14 cellular contexts compared by ENCODE assay signal in the genomic region with DNA sequence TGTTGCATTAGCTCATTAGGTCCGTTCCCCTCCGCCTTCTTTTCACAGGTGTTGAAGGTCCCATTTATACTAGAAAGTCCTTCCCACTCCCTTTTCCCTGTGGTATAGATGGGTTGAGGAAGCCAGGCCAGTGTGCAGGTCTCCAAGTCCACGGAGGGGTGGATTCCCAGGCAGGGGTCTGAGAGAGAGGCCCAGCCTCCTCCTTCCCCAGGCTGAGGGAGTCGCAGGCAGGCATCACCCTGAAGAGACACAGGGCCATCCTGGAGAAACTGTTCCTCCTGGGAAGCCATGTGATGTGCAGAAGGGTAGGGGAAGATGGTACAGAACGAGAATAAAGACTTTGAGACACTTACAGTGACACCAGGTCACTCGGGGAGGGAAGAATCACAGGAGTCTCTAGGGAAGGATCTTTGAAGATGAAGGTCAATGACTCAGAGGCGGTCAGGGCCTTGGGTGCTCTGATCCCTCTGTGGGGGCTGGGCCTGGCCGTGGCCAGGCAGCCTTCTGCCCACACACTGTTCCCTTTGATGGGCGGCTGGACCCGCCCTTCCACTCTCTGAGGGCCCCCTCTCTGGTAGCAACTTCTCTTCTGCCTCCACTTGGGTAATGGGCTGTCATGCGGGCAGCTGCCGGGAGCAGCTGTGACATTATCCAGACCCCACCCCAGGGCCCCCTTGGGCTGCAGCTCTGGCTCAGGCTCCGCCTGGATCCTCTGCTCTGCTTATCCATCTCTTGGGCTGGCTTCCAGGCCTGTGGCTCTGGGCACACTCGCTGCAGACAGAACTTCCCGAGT.
DNase-seq lines count a peak whose midpoint lies in the region; ATAC-seq and TF ChIP-seq lines count a peak whose summit lies in the region.
"Had no signal": no experiment of that assay in that cellular context is flagged by ENCODE, and none has a peak within 500 bp of the region (broad histone marks: within the 10 kb centered on the region; RNA-seq: fewer than 3 reads in every experiment).

No MANE protein-coding gene starts in this region.

- DNase-seq in ELF-1 (ENCODE audit: low read depth, low spot score): peak; percentile 81
- peak; percentile 35 for DNase-seq in iPS-NIHi7 (ENCODE audit: extremely low spot score)
- DNase-seq in retina: peak; percentile 47
- DNase-seq in iPS-NIHi11 (ENCODE audit: low spot score): no peak
- DNase-seq in activated T-cell treated with anti-CD3 and anti-CD28 coated beads, Interleukin-2, amount 50 U/mL, for 1 hour: no peak
- DNase-seq: activated T-cell treated with anti-CD3 and anti-CD28 coated beads for 4 hours; amniotic stem cell; NCI-H2081 treated with DMSO at 0.1 percent for 48 hours; NK-92 treated with Interleukin-12 subunit alpha and Interleukin-12 subunit beta, amount 100 ng/mL, for 24 hours had no signal

- ATAC-seq in SK-N-SH treated with all-trans-retinoic acid at 6 μM for 48 hours: peak; percentile 66
- no peak for ATAC-seq in HG02885 (IDR thresholded peaks at IDR 0.05; ENCODE audit: poor library complexity, unreplicated experiment)
- ATAC-seq in GM18511 (IDR thresholded peaks at IDR 0.05; ENCODE audit: unreplicated experiment): no peak
- ATAC-seq: activated CD4-positive, CD25-positive, alpha-beta regulatory T cell treated with anti-CD3 and anti-CD28 coated beads, Interleukin-2, amount 50 U/mL, for 24 hours; left colon had no signal

TF ChIP-seq in SK-N-SH treated with all-trans-retinoic acid at 6 μM for 48 hours, 23 proteins besides CTCF, POLR2A, EP300 and RAD21:
- peak; percentile 42; the same call in 1 of the 2 replicates for TF ChIP-seq ZFP30 (CRISPR knock-in tag; IDR thresholded peaks at IDR 0.05)
- no peak for TF ChIP-seq ARNTL (CRISPR knock-in tag; IDR thresholded peaks at IDR 0.05; ENCODE audit: borderline replicate concordance, low read depth)
- TF ChIP-seq ZC3H10 (CRISPR knock-in tag; IDR thresholded peaks at IDR 0.05): no peak
- TF ChIP-seq ZNF70 (CRISPR knock-in tag; IDR thresholded peaks at IDR 0.05): 0 out of 2 replicates have a peak, but pooled peaks have one; percentile 53
- peak; percentile 97 for TF ChIP-seq TCF4 (CRISPR knock-in tag; IDR thresholded peaks at IDR 0.05; ENCODE audit: borderline replicate concordance)
- TF ChIP-seq, protein P1, sequence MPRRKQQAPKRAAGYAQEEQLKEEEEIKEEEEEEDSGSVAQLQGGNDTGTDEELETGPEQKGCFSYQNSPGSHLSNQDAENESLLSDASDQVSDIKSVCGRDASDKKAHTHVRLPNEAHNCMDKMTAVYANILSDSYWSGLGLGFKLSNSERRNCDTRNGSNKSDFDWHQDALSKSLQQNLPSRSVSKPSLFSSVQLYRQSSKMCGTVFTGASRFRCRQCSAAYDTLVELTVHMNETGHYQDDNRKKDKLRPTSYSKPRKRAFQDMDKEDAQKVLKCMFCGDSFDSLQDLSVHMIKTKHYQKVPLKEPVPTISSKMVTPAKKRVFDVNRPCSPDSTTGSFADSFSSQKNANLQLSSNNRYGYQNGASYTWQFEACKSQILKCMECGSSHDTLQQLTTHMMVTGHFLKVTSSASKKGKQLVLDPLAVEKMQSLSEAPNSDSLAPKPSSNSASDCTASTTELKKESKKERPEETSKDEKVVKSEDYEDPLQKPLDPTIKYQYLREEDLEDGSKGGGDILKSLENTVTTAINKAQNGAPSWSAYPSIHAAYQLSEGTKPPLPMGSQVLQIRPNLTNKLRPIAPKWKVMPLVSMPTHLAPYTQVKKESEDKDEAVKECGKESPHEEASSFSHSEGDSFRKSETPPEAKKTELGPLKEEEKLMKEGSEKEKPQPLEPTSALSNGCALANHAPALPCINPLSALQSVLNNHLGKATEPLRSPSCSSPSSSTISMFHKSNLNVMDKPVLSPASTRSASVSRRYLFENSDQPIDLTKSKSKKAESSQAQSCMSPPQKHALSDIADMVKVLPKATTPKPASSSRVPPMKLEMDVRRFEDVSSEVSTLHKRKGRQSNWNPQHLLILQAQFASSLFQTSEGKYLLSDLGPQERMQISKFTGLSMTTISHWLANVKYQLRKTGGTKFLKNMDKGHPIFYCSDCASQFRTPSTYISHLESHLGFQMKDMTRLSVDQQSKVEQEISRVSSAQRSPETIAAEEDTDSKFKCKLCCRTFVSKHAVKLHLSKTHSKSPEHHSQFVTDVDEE (CRISPR knock-in tag; IDR thresholded peaks at IDR 0.05): peak; percentile 97
- TF ChIP-seq OSR1 (CRISPR knock-in tag; IDR thresholded peaks at IDR 0.05): no peak
- TF ChIP-seq BACH2 (CRISPR knock-in tag; IDR thresholded peaks at IDR 0.05; ENCODE audit: borderline replicate concordance): no peak
- TF ChIP-seq ISL1 (CRISPR knock-in tag; IDR thresholded peaks at IDR 0.05): peak; percentile 71; the same call in 1 of the 2 replicates
- TF ChIP-seq, protein P2, sequence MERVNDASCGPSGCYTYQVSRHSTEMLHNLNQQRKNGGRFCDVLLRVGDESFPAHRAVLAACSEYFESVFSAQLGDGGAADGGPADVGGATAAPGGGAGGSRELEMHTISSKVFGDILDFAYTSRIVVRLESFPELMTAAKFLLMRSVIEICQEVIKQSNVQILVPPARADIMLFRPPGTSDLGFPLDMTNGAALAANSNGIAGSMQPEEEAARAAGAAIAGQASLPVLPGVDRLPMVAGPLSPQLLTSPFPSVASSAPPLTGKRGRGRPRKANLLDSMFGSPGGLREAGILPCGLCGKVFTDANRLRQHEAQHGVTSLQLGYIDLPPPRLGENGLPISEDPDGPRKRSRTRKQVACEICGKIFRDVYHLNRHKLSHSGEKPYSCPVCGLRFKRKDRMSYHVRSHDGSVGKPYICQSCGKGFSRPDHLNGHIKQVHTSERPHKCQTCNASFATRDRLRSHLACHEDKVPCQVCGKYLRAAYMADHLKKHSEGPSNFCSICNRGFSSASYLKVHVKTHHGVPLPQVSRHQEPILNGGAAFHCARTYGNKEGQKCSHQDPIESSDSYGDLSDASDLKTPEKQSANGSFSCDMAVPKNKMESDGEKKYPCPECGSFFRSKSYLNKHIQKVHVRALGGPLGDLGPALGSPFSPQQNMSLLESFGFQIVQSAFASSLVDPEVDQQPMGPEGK (CRISPR knock-in tag; IDR thresholded peaks at IDR 0.05; ENCODE audit: borderline replicate concordance): peak; percentile 24; the same call in 1 of the 2 replicates
- TF ChIP-seq, protein P3, sequence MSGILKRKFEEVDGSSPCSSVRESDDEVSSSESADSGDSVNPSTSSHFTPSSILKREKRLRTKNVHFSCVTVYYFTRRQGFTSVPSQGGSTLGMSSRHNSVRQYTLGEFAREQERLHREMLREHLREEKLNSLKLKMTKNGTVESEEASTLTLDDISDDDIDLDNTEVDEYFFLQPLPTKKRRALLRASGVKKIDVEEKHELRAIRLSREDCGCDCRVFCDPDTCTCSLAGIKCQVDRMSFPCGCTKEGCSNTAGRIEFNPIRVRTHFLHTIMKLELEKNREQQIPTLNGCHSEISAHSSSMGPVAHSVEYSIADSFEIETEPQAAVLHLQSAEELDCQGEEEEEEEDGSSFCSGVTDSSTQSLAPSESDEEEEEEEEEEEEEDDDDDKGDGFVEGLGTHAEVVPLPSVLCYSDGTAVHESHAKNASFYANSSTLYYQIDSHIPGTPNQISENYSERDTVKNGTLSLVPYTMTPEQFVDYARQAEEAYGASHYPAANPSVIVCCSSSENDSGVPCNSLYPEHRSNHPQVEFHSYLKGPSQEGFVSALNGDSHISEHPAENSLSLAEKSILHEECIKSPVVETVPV (CRISPR knock-in tag; IDR thresholded peaks at IDR 0.05): 0 out of 2 replicates have a peak, but pooled peaks have one; percentile 32
- TF ChIP-seq ESRRG (CRISPR knock-in tag; IDR thresholded peaks at IDR 0.05): no peak
- TF ChIP-seq CSDC2 (CRISPR knock-in tag; IDR thresholded peaks at IDR 0.05): no peak
- TF ChIP-seq, protein P4, sequence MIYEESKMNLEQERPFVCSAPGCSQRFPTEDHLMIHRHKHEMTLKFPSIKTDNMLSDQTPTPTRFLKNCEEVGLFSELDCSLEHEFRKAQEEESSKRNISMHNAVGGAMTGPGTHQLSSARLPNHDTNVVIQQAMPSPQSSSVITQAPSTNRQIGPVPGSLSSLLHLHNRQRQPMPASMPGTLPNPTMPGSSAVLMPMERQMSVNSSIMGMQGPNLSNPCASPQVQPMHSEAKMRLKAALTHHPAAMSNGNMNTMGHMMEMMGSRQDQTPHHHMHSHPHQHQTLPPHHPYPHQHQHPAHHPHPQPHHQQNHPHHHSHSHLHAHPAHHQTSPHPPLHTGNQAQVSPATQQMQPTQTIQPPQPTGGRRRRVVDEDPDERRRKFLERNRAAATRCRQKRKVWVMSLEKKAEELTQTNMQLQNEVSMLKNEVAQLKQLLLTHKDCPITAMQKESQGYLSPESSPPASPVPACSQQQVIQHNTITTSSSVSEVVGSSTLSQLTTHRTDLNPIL (CRISPR knock-in tag; IDR thresholded peaks at IDR 0.05; ENCODE audit: low read depth): peak; percentile 28; the same call in 1 of the 2 replicates
- TF ChIP-seq PPARA (CRISPR knock-in tag; IDR thresholded peaks at IDR 0.05; ENCODE audit: borderline replicate concordance): 0 out of 2 replicates have a peak, but pooled peaks have one; percentile 39
- TF ChIP-seq TOX (CRISPR knock-in tag; IDR thresholded peaks at IDR 0.05; ENCODE audit: borderline replicate concordance): no peak
- 0 out of 2 replicates have a peak, but pooled peaks have one; percentile 43 for TF ChIP-seq ZFP3 (CRISPR knock-in tag; IDR thresholded peaks at IDR 0.05)
- no peak for TF ChIP-seq SNAI2 (CRISPR knock-in tag; IDR thresholded peaks at IDR 0.05)
- TF ChIP-seq GLIS3 (CRISPR knock-in tag; IDR thresholded peaks at IDR 0.05): no peak
- TF ChIP-seq, protein P5, sequence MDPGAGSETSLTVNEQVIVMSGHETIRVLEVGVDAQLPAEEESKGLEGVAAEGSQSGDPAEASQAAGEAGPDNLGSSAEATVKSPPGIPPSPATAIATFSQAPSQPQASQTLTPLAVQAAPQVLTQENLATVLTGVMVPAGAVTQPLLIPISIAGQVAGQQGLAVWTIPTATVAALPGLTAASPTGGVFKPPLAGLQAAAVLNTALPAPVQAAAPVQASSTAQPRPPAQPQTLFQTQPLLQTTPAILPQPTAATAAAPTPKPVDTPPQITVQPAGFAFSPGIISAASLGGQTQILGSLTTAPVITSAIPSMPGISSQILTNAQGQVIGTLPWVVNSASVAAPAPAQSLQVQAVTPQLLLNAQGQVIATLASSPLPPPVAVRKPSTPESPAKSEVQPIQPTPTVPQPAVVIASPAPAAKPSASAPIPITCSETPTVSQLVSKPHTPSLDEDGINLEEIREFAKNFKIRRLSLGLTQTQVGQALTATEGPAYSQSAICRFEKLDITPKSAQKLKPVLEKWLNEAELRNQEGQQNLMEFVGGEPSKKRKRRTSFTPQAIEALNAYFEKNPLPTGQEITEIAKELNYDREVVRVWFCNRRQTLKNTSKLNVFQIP (CRISPR knock-in tag; IDR thresholded peaks at IDR 0.05; ENCODE audit: borderline replicate concordance, low read depth): no peak
- no peak for TF ChIP-seq RARB (CRISPR knock-in tag; IDR thresholded peaks at IDR 0.05)
- 0 out of 2 replicates have a peak, but pooled peaks have one; percentile 37 for TF ChIP-seq ZNF8 (CRISPR knock-in tag; IDR thresholded peaks at IDR 0.05)
- TF ChIP-seq ZNF565 (CRISPR knock-in tag; conservative IDR thresholded peaks at IDR 0.05; ENCODE audit: low read depth): no peak

Comparison
In these comparisons a context has a peak if more than half of its experiments do, and no peak if none do; other contexts are left out.
1. DNase-seq: peak in ELF-1 (single experiment), iPS-NIHi7 (single experiment) and retina (single experiment); none in iPS-NIHi11 (single experiment) and activated T-cell treated with anti-CD3 and anti-CD28 coated beads, Interleukin-2, amount 50 U/mL, for 1 hour (single experiment).